ENCODE assay signal across 15 cellular contexts in genomic region chr17:77529328-77529650, GRCh38.
DNase-seq lines count a peak whose midpoint lies in the region; ATAC-seq and TF ChIP-seq lines count a peak whose summit lies in the region.
"Had no signal": no experiment of that assay in that cellular context is flagged by ENCODE, and none has a peak within 500 bp of the region (broad histone marks: within the 10 kb centered on the region; RNA-seq: fewer than 3 reads in every experiment).

No MANE protein-coding gene starts in this region.

- no peaks in the 10 kb centered on the region for H3K9me3 ChIP-seq in CD8-positive, alpha-beta T cell (ENCODE audit: low read length)
- no peaks in the 10 kb centered on the region for H3K9me3 ChIP-seq in naive thymus-derived CD4-positive, alpha-beta T cell (ENCODE audit: control insufficient read depth in 2 of 3, low read length in 3 of 3)

- peaks cover 12% of the 10 kb centered on the region for H3K27me3 Mint-ChIP-seq in CD8-positive, alpha-beta T cell (ENCODE audit: low read depth)
- peaks cover 17% of the 10 kb centered on the region for H3K27me3 Mint-ChIP-seq in central memory CD8-positive, alpha-beta T cell
- peaks cover 4 to 36% (median 8%) of the 10 kb centered on the region in 5 donors for H3K27me3 Mint-ChIP-seq in naive thymus-derived CD4-positive, alpha-beta T cell

- peaks cover 2% of the 10 kb centered on the region for H3K9me3 Mint-ChIP-seq in CD8-positive, alpha-beta T cell
- H3K9me3 Mint-ChIP-seq in central memory CD8-positive, alpha-beta T cell, result no peaks in the 10 kb centered on the region
- peaks cover 0 to 5% (median 2%) of the 10 kb centered on the region in 11 donors for H3K9me3 Mint-ChIP-seq in naive thymus-derived CD4-positive, alpha-beta T cell
- H3K9me3 Mint-ChIP-seq: CD4-positive, alpha-beta T cell had no signal

- DNase-seq in CD8-positive, alpha-beta T cell, result no peak
- DNase-seq in HEK293T (ENCODE audit: extremely low spot score) (no peak), NCI-H226 (no peak), NCI-H1417 (lab: John Stamatoyannopoulos, UW) (no peak)
- DNase-seq in central memory CD8-positive, alpha-beta T cell (ENCODE audit: low spot score in 2 of 2), result no peak
- no peak for DNase-seq in naive thymus-derived CD4-positive, alpha-beta T cell
- DNase-seq: EL, SHP77 treated with DMSO at 0.1 percent for 48 hours, T-helper 9 cell, trophoblast cell had no signal

- POLR2A ChIA-PET in CD8-positive, alpha-beta T cell (lab: Charles Lee), result no interaction called here
- POLR2A ChIA-PET in HEK293T (lab: Yijun Ruan, JAX), result no interaction called here
- POLR2A ChIA-PET in naive thymus-derived CD4-positive, alpha-beta T cell (lab: Charles Lee), result no interaction called here

- H3K27ac Mint-ChIP-seq in CD8-positive, alpha-beta T cell, result no peak overlapping the region
- H3K27ac Mint-ChIP-seq in central memory CD8-positive, alpha-beta T cell (ENCODE audit: low read depth), result no peak overlapping the region
- no peak overlapping the region for H3K27ac Mint-ChIP-seq in naive thymus-derived CD4-positive, alpha-beta T cell
- H3K27ac Mint-ChIP-seq: CD4-positive, alpha-beta T cell had no signal

- intact Hi-C loops in CD8-positive, alpha-beta T cell (cut with DNase I, micrococcal nuclease), result no loop called here
- intact Hi-C loops in naive thymus-derived CD4-positive, alpha-beta T cell (cut with micrococcal nuclease), result no loop called here

- H3K4me3 Mint-ChIP-seq in CD8-positive, alpha-beta T cell, result peak overlapping the region; percentile 51
- peak overlapping the region; percentile 7 for H3K4me3 Mint-ChIP-seq in central memory CD8-positive, alpha-beta T cell
- peak overlapping the region in 6 of 10 donors; percentile 45 to 70 (median 58) for H3K4me3 Mint-ChIP-seq in naive thymus-derived CD4-positive, alpha-beta T cell
- H3K4me3 Mint-ChIP-seq: CD4-positive, alpha-beta T cell had no signal

- no peaks in the 10 kb centered on the region for H3K36me3 Mint-ChIP-seq in CD8-positive, alpha-beta T cell
- peaks cover 1% of the 10 kb centered on the region for H3K36me3 Mint-ChIP-seq in central memory CD8-positive, alpha-beta T cell (ENCODE audit: insufficient read depth)
- H3K36me3 Mint-ChIP-seq in naive thymus-derived CD4-positive, alpha-beta T cell, result peaks cover 0 to 2% (median under 1%) of the 10 kb centered on the region in 5 donors

- no peaks in the 10 kb centered on the region for H3K36me3 ChIP-seq in CD8-positive, alpha-beta T cell (ENCODE audit: insufficient read depth, low read length)
- no peaks in the 10 kb centered on the region for H3K36me3 ChIP-seq in naive thymus-derived CD4-positive, alpha-beta T cell (ENCODE audit: control insufficient read depth in 2 of 3, insufficient read depth in 3 of 3, low read length in 3 of 3)

- peaks cover 4% of the 10 kb centered on the region for H3K4me1 ChIP-seq in CD8-positive, alpha-beta T cell (ENCODE audit: insufficient read depth, low read length)
- H3K4me1 ChIP-seq in naive thymus-derived CD4-positive, alpha-beta T cell (ENCODE audit: control insufficient read depth in 2 of 2, insufficient read depth in 2 of 2, low read length in 2 of 2), result no peaks in the 10 kb centered on the region

- peaks cover 8% of the 10 kb centered on the region for H3K27me3 ChIP-seq in CD8-positive, alpha-beta T cell (ENCODE audit: insufficient read depth, low read length)
- no peaks in the 10 kb centered on the region for H3K27me3 ChIP-seq in naive thymus-derived CD4-positive, alpha-beta T cell (ENCODE audit: control insufficient read depth in 2 of 2, insufficient read depth in 2 of 2, low read length in 2 of 2)

- no peak overlapping the region for H3K4me3 ChIP-seq in CD8-positive, alpha-beta T cell (ENCODE audit: low read depth, low read length)
- no peak overlapping the region for H3K4me3 ChIP-seq in naive thymus-derived CD4-positive, alpha-beta T cell (ENCODE audit: low read length)
- H3K4me3 ChIP-seq: GM12878 had no signal

- peaks cover 15% of the 10 kb centered on the region for H3K4me1 Mint-ChIP-seq in CD8-positive, alpha-beta T cell (ENCODE audit: low read depth)
- H3K4me1 Mint-ChIP-seq in central memory CD8-positive, alpha-beta T cell, result peaks cover 2% of the 10 kb centered on the region
- H3K4me1 Mint-ChIP-seq in naive thymus-derived CD4-positive, alpha-beta T cell, result peaks cover 0 to 18% (median 10%) of the 10 kb centered on the region in 7 donors

- no peak for ATAC-seq in CD8-positive, alpha-beta T cell
- no peak for ATAC-seq in central memory CD8-positive, alpha-beta T cell (replicated peaks; ENCODE audit: extremely low read depth, poor library complexity, severe bottlenecking)
- ATAC-seq in naive thymus-derived CD4-positive, alpha-beta T cell, result no peak
- ATAC-seq in GM18517 (IDR thresholded peaks at IDR 0.05; ENCODE audit: unreplicated experiment), result no peak
- ATAC-seq in GM18868 (IDR thresholded peaks at IDR 0.05; ENCODE audit: unreplicated experiment), result no peak
- ATAC-seq: GM12878 had no signal

- CTCF ChIA-PET in CD8-positive, alpha-beta T cell (lab: Charles Lee), result interaction anchor here (0.7 to 1.1 kb wide), 2 partner anchors 8 to 409 kb away, joined by 3 read pairs; no protein-coding TSS in a partner anchor
- CTCF ChIA-PET in HEK293T (lab: Yijun Ruan, JAX), result interaction anchor here (0.5 to 1.3 kb wide), 3 partner anchors 11 to 115 kb away, joined by 3 to 4 read pairs (median 4); no protein-coding TSS in a partner anchor
- CTCF ChIA-PET in naive thymus-derived CD4-positive, alpha-beta T cell (lab: Charles Lee), result no interaction called here

- H3K27ac ChIP-seq in CD8-positive, alpha-beta T cell (ENCODE audit: low read depth, low read length), result no peak overlapping the region
- no peak overlapping the region for H3K27ac ChIP-seq in naive thymus-derived CD4-positive, alpha-beta T cell (ENCODE audit: low read depth, low read length)
- H3K27ac ChIP-seq: epithelial cell of prostate had no signal

- TF ChIP-seq CTCF in CD8-positive, alpha-beta T cell (IDR thresholded peaks at IDR 0.05), result no peak

TF ChIP-seq in HEK293T, 16 proteins besides CTCF, POLR2A, EP300 and RAD21:
- no peak for TF ChIP-seq SP1 (IDR thresholded peaks at IDR 0.05)
- no peak for TF ChIP-seq ELF4 (IDR thresholded peaks at IDR 0.05)
- peak; percentile 47 for TF ChIP-seq PKNOX1 (IDR thresholded peaks at IDR 0.05)
- TF ChIP-seq LEF1 (IDR thresholded peaks at IDR 0.05; ENCODE audit: borderline replicate concordance), result no peak
- TF ChIP-seq SUZ12 (IDR thresholded peaks at IDR 0.05), result no peak
- TF ChIP-seq FOXA1 (IDR thresholded peaks at IDR 0.05), result no peak

Comparison
In these comparisons a context has a peak if more than half of its experiments do, and no peak if none do; other contexts are left out.
1. H3K4me3 Mint-ChIP-seq: peak in every context shown above with its lines; median percentile 58 in naive thymus-derived CD4-positive, alpha-beta T cell; 51 in CD8-positive, alpha-beta T cell; 7 in central memory CD8-positive, alpha-beta T cell.